17 cellular contexts compared by ENCODE assay signal in genomic region chr2:157866202-157866601, GRCh38. TPM values are rescaled to one million over a fixed set of nuclear protein-coding genes. Genes with fewer than 3 reads are reported as not detected.
A peak's percentile ranks its signal among the peaks of the same experiment; 100 is the strongest.
DNase-seq lines count a peak whose midpoint lies in the region; ATAC-seq and TF ChIP-seq lines count a peak whose summit lies in the region.
"Had no signal": no experiment of that assay in that cellular context is flagged by ENCODE, and none has a peak within 500 bp of the region (broad histone marks: within the 10 kb centered on the region; RNA-seq: fewer than 3 reads in every experiment).

No MANE protein-coding gene starts in this region.

- no peaks in the 10 kb centered on the region for H3K9me3 ChIP-seq in colonic mucosa
- H3K9me3 ChIP-seq: vagina had no signal

- H3K4me3 ChIP-seq in astrocyte of the spinal cord (ENCODE audit: low read depth, low read length) (no peak overlapping the region), skeletal muscle cell (ENCODE audit: low read depth, low read length) (no peak overlapping the region), colonic mucosa (no peak overlapping the region)
- H3K4me3 ChIP-seq: dorsolateral prefrontal cortex, vagina had no signal

- H3K9ac ChIP-seq in colonic mucosa (ENCODE audit: low read depth in 2 of 2, low read length in 2 of 2), result no peak overlapping the region
- H3K9ac ChIP-seq: parathyroid adenoma had no signal

- in situ Hi-C loops in astrocyte of the spinal cord (cut with HindIII; ENCODE audit: low sequenced_read_pairs), result no loop called here

- DNase-seq in HFFc6 (no peak), astrocyte of the spinal cord (ENCODE audit: low read depth, low spot score) (peak; percentile 68), iPS-NIHi11 (ENCODE audit: low spot score) (peak; percentile 33), skeletal muscle cell (ENCODE audit: low read depth) (peak; percentile 64), cerebellar nuclear complex (lab: John Stamatoyannopoulos, UW) (no peak), colonic mucosa (no peak)
- DNase-seq: activated CD4-positive, alpha-beta T cell treated with anti-CD3 and anti-CD28 coated beads, Interleukin-2, amount 50 U/mL, for 1 hour; amniotic stem cell; C1 segment of cervical spinal cord; dorsolateral prefrontal cortex; NCI-H1105; NCI-H226; stimulated activated CD4-positive, alpha-beta T cell treated with anti-CD3 and anti-CD28 coated beads, Interleukin-15, amount 100 ng/mL, for 24 hours; T1000 had no signal

- H3K27me3 ChIP-seq in colonic mucosa, result no peaks in the 10 kb centered on the region
- H3K27me3 ChIP-seq: dorsolateral prefrontal cortex, vagina had no signal

- peak overlapping the region; percentile 53 for H3K27ac Mint-ChIP-seq in HFFc6

- intact Hi-C loops in colonic mucosa (cut with DNase I), result no loop called here

- no peak for TF ChIP-seq CTCF in HFFc6 (IDR thresholded peaks at IDR 0.05)
- no peak for TF ChIP-seq CTCF in astrocyte of the spinal cord (IDR thresholded peaks at IDR 0.05; ENCODE audit: low read depth, low read length)
- TF ChIP-seq CTCF in colonic mucosa (IDR thresholded peaks at IDR 0.05), result no peak

- H3K36me3 Mint-ChIP-seq in HFFc6 (ENCODE audit: low read depth), result peaks cover 5% of the 10 kb centered on the region; the same call in 1 of the 2 replicates

- H3K9me3 Mint-ChIP-seq in HFFc6, result no peaks in the 10 kb centered on the region

- H3K36me3 ChIP-seq in colonic mucosa, result no peaks in the 10 kb centered on the region
- H3K36me3 ChIP-seq: vagina had no signal

- no peak overlapping the region for H3K27ac ChIP-seq in colonic mucosa
- H3K27ac ChIP-seq: parathyroid adenoma, vagina had no signal

- H3K4me3 Mint-ChIP-seq in HFFc6, result no peak overlapping the region

- ATAC-seq in HG03196 (IDR thresholded peaks at IDR 0.05; ENCODE audit: unreplicated experiment), result no peak

- H3K27me3 Mint-ChIP-seq in HFFc6 (ENCODE audit: insufficient read depth), result no peaks in the 10 kb centered on the region

- H3K4me1 ChIP-seq in colonic mucosa, result no peaks in the 10 kb centered on the region
- H3K4me1 ChIP-seq: parathyroid adenoma had no signal

- H3K4me1 Mint-ChIP-seq in HFFc6 (ENCODE audit: low read depth), result peaks cover 51% of the 10 kb centered on the region

RNA-seq across cellular contexts. Expression of gene ACVR1, which starts 9.9 kb away (rescaled TPM):
- total RNA-seq in HFFc6 (2021; fragmentation: NEBNext Ultra II Directional; extraction: Animal tissue kit (Norgen Biotek cat#: 25700)), result 10 to 100 TPM; 37.5 to 48.4 (median 43.1) TPM
- total RNA-seq in colonic mucosa, result 10 to 100 TPM; 15.8 to 18.0 TPM

Comparison
In these comparisons a context has a peak if more than half of its experiments do, and no peak if none do; other contexts are left out.
1. DNase-seq: peak in astrocyte of the spinal cord (single experiment), iPS-NIHi11 (single experiment) and skeletal muscle cell (single experiment); none in HFFc6 (single experiment), cerebellar nuclear complex (0 of 2) and colonic mucosa (single experiment).